Comparison of ENCODE assay signal across 17 cellular contexts in genomic region chr20:40443731-40444130, GRCh38.
"Had no signal": no experiment of that assay in that cellular context is flagged by ENCODE, and none has a peak within 500 bp of the region (broad histone marks: within the 10 kb centered on the region; RNA-seq: fewer than 3 reads in every experiment).

No MANE protein-coding gene starts in this region.

- H3K4me1 ChIP-seq: colonic mucosa, foreskin keratinocyte, right atrium auricular region, sigmoid colon, stomach had no signal

- H3K27ac ChIP-seq: colonic mucosa, foreskin keratinocyte, neutrophil, ovary, right atrium auricular region, sigmoid colon, skin epidermis, stomach, thoracic aorta, transverse colon had no signal

- H3K4me1 Mint-ChIP-seq: naive thymus-derived CD4-positive, alpha-beta T cell had no signal

- H3K27ac Mint-ChIP-seq: naive thymus-derived CD4-positive, alpha-beta T cell had no signal

- H3K36me3 ChIP-seq: colonic mucosa, neutrophil, ovary, right atrium auricular region, sigmoid colon, stomach, thoracic aorta, transverse colon had no signal

- H3K4me3 ChIP-seq: colonic mucosa, ovary, right atrium auricular region, sigmoid colon, skin epidermis, stomach, thoracic aorta, transverse colon had no signal

- DNase-seq: caudate nucleus; colonic mucosa; effector CD8-positive, alpha-beta T cell; foreskin keratinocyte; mammary epithelial cell; naive thymus-derived CD4-positive, alpha-beta T cell; ovary; sigmoid colon; stimulated activated CD4-positive, alpha-beta T cell treated with anti-CD3 and anti-CD28 coated beads, Interleukin-2, amount 100 ng/mL, for 24 hours; stimulated activated naive CD4-positive, alpha-beta T cell; stomach; substantia nigra; transverse colon had no signal

- H3K9me3 ChIP-seq: colonic mucosa, neutrophil, ovary, right atrium auricular region, sigmoid colon, stomach, thoracic aorta, transverse colon had no signal

- H3K4me3 Mint-ChIP-seq: naive thymus-derived CD4-positive, alpha-beta T cell had no signal

- H3K36me3 Mint-ChIP-seq: naive thymus-derived CD4-positive, alpha-beta T cell had no signal

- H3K27me3 ChIP-seq: colonic mucosa, foreskin keratinocyte, ovary, right atrium auricular region, sigmoid colon, transverse colon had no signal
